Comparison of ENCODE assay signal across 8 cellular contexts in the genomic region with DNA sequence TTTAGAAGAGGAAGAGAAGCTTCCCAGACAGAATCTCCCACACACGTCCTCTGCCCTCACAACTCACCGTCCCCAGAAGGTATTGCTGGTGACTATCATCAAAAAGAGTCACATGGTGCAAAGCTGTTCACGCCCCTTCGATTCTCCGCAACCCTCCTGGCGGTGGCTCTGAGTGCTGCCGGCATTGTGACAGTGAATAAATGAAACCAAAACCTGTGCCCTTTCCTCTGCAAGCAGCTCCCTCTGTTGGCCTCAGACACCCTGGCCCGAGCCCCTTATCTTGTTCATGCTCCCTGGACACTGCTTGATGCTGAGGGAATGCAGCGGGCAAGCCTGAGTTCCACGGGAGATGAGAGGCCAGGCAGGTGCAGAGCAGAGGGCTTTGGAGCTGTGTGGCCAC.
DNase-seq lines count a peak whose midpoint lies in the region; ATAC-seq and TF ChIP-seq lines count a peak whose summit lies in the region.

No MANE protein-coding gene starts in this region.

- POLR2A ChIA-PET in activated CD8-positive, alpha-beta T cell treated with anti-CD3 and anti-CD28 coated beads for 36 hours (lab: Charles Lee), result no interaction called here

- no peaks in the 10 kb centered on the region for H3K36me3 Mint-ChIP-seq in activated CD8-positive, alpha-beta T cell treated with anti-CD3 and anti-CD28 coated beads for 36 hours (ENCODE audit: low read depth)
- no peaks in the 10 kb centered on the region for H3K36me3 Mint-ChIP-seq in endothelial cell (ENCODE audit: low read depth, unreplicated experiment)

- peaks cover 7% of the 10 kb centered on the region for H3K27me3 Mint-ChIP-seq in activated CD8-positive, alpha-beta T cell treated with anti-CD3 and anti-CD28 coated beads for 36 hours
- peaks cover 13% of the 10 kb centered on the region for H3K27me3 Mint-ChIP-seq in endothelial cell (ENCODE audit: unreplicated experiment)

- CTCF ChIA-PET in activated CD8-positive, alpha-beta T cell treated with anti-CD3 and anti-CD28 coated beads for 36 hours (lab: Charles Lee), result interaction anchor here (1.0 to 1.4 kb wide), 5 partner anchors 9 to 196 kb away, joined by 3 to 6 read pairs (median 4); no protein-coding TSS in a partner anchor

- DNase-seq in HuH-7 (ENCODE audit: low spot score) (peak; percentile 18), endothelial cell (ENCODE audit: low spot score) (peak; percentile 46), SIG-M5 treated with dmso at 0.1 percent for 504 hours (lab: John Stamatoyannopoulos, UW; ENCODE audit: unreplicated experiment) (no peak), AG08395 (ENCODE audit: low spot score) (no peak), inferior parietal cortex (ENCODE audit: extremely low spot score) (no peak)
- DNase-seq in activated CD8-positive, alpha-beta T cell treated with anti-CD3 and anti-CD28 coated beads for 36 hours, result peak; percentile 68
- DNase-seq in stimulated activated CD4-positive, alpha-beta T cell treated with anti-CD3 and anti-CD28 coated beads, TNF-alpha, amount 100 ng/mL, for 1 hour (ENCODE audit: low read depth in 3 of 3, low spot score in 1 of 3), result peak in 2 of 3 donors; percentile 6 to 9

- H3K9me3 Mint-ChIP-seq in activated CD8-positive, alpha-beta T cell treated with anti-CD3 and anti-CD28 coated beads for 36 hours, result no peaks in the 10 kb centered on the region
- no peaks in the 10 kb centered on the region for H3K9me3 Mint-ChIP-seq in endothelial cell (ENCODE audit: unreplicated experiment)

- peak; percentile 57 for TF ChIP-seq CTCF in activated CD8-positive, alpha-beta T cell treated with anti-CD3 and anti-CD28 coated beads for 36 hours (IDR thresholded peaks at IDR 0.05)
- peak; percentile 28 for TF ChIP-seq CTCF in endothelial cell (IDR thresholded peaks at IDR 0.05; ENCODE audit: unreplicated experiment)

- H3K4me1 Mint-ChIP-seq in activated CD8-positive, alpha-beta T cell treated with anti-CD3 and anti-CD28 coated beads for 36 hours (ENCODE audit: low read depth), result peaks cover 8% of the 10 kb centered on the region
- H3K4me1 Mint-ChIP-seq in endothelial cell (ENCODE audit: unreplicated experiment), result no peaks in the 10 kb centered on the region

- H3K4me3 Mint-ChIP-seq in activated CD8-positive, alpha-beta T cell treated with anti-CD3 and anti-CD28 coated beads for 36 hours, result no peak overlapping the region
- no peak overlapping the region for H3K4me3 Mint-ChIP-seq in endothelial cell (ENCODE audit: unreplicated experiment)

- peak; percentile 92 for ATAC-seq in activated CD8-positive, alpha-beta T cell treated with anti-CD3 and anti-CD28 coated beads for 36 hours
- no peak for ATAC-seq in esophagus mucosa

- H3K27ac Mint-ChIP-seq in activated CD8-positive, alpha-beta T cell treated with anti-CD3 and anti-CD28 coated beads for 36 hours, result no peak overlapping the region
- no peak overlapping the region for H3K27ac Mint-ChIP-seq in endothelial cell (ENCODE audit: unreplicated experiment)

- intact Hi-C loops in activated CD8-positive, alpha-beta T cell treated with anti-CD3 and anti-CD28 coated beads for 36 hours (cut with micrococcal nuclease), result no loop called here

Comparison
In these comparisons a context has a peak if more than half of its experiments do, and no peak if none do; other contexts are left out.
1. DNase-seq: peak in HuH-7 (single experiment), activated CD8-positive, alpha-beta T cell treated with anti-CD3 and anti-CD28 coated beads for 36 hours (single experiment), endothelial cell (single experiment) and stimulated activated CD4-positive, alpha-beta T cell treated with anti-CD3 and anti-CD28 coated beads, TNF-alpha, amount 100 ng/mL, for 1 hour (2 of 3); none in SIG-M5 treated with dmso at 0.1 percent for 504 hours (single experiment), AG08395 (single experiment) and inferior parietal cortex (single experiment).